ENCODE assay signal across 29 cellular contexts in the genomic region with DNA sequence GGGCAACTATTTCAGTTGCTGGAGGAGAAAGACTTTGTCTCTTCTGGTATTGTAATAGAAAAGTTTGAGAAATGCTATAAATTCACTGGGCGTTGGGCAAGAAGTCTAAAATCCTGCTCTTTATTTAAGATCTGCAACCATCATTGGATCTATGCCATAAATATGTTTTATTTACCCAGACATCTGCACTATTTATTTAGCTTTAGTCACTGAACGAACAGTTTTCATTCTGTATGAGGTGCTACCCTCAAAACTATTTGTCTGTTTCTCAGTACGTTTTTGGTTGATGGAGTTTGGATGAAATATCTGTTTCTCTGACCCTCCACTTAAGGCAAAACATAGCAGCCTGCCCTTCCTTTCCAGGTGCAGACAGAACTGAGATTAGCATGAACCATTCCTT.
"Had no signal": no experiment of that assay in that cellular context is flagged by ENCODE, and none has a peak within 500 bp of the region (broad histone marks: within the 10 kb centered on the region; RNA-seq: fewer than 3 reads in every experiment).

No MANE protein-coding gene starts in this region.

- H3K79me2 ChIP-seq: hepatocyte had no signal

- DNase-seq: colonic mucosa; cortex of kidney; dermis blood vessel endothelial cell; dorsolateral prefrontal cortex; effector CD4-positive, alpha-beta T cell; effector CD8-positive, alpha-beta T cell; effector memory CD4-positive, alpha-beta T cell; effector memory CD8-positive, alpha-beta T cell; endodermal cell; erythroblast; esophagus squamous epithelium; foreskin fibroblast; foreskin keratinocyte; foreskin melanocyte; gastrocnemius medialis; glutamatergic neuron; head of caudate nucleus; heart left ventricle; heart right ventricle had no signal

- H3K4me2 ChIP-seq: hepatocyte had no signal

- H3K4me1 ChIP-seq: colonic mucosa, esophagus muscularis mucosa, esophagus squamous epithelium, foreskin keratinocyte, gastrocnemius medialis, gastroesophageal sphincter, heart left ventricle, heart right ventricle had no signal

- H2AFZ ChIP-seq: hepatocyte had no signal

- H3K36me3 ChIP-seq: colonic mucosa, esophagus muscularis mucosa, esophagus squamous epithelium, gastrocnemius medialis, gastroesophageal sphincter, heart left ventricle, heart right ventricle had no signal

- H3K27ac ChIP-seq: colonic mucosa, coronary artery, dorsolateral prefrontal cortex, epithelial cell of prostate, esophagus muscularis mucosa, esophagus squamous epithelium, foreskin keratinocyte, gastrocnemius medialis, gastroesophageal sphincter, heart left ventricle, heart right ventricle, hepatocyte had no signal

- FAIRE-seq: endometrium, endothelial cell of umbilical vein, frontal cortex had no signal

- H3K9me3 ChIP-seq: colonic mucosa, gastrocnemius medialis had no signal

- H3K27ac Mint-ChIP-seq: dendritic cell treated with granulocyte-macrophage colony-stimulating factor and Interleukin-4, amounts not matched to agents 40 ng/mL and 50 ng/mL, for 4 days; effector memory CD8-positive, alpha-beta T cell; endodermal cell had no signal

- H3K27me3 Mint-ChIP-seq: dendritic cell treated with granulocyte-macrophage colony-stimulating factor and Interleukin-4, amounts not matched to agents 40 ng/mL and 50 ng/mL, for 4 days had no signal

- H3K27me3 ChIP-seq: colonic mucosa, esophagus muscularis mucosa, esophagus squamous epithelium, foreskin keratinocyte, gastrocnemius medialis, gastroesophageal sphincter, heart left ventricle, heart right ventricle, hepatocyte had no signal

- ATAC-seq: effector memory CD8-positive, alpha-beta T cell; esophagus mucosa; foreskin keratinocyte; gastrocnemius medialis; gastroesophageal sphincter; heart left ventricle; heart right ventricle had no signal

- H3K4me3 ChIP-seq: colonic mucosa, coronary artery, dorsolateral prefrontal cortex, esophagus muscularis mucosa, esophagus squamous epithelium, gastrocnemius medialis, gastroesophageal sphincter, heart left ventricle, heart right ventricle, hepatocyte had no signal

- H3K4me3 Mint-ChIP-seq: dendritic cell treated with granulocyte-macrophage colony-stimulating factor and Interleukin-4, amounts not matched to agents 40 ng/mL and 50 ng/mL, for 4 days; effector memory CD8-positive, alpha-beta T cell; endodermal cell had no signal
